ENCODE assay signal across 6 cellular contexts in genomic region chr2:236080412-236080811, GRCh38.
"Had no signal": no experiment of that assay in that cellular context is flagged by ENCODE, and none has a peak within 500 bp of the region (broad histone marks: within the 10 kb centered on the region; RNA-seq: fewer than 3 reads in every experiment).

No MANE protein-coding gene starts in this region.

- H3K27ac Mint-ChIP-seq: IgD-negative memory B cell had no signal

- H2AFZ ChIP-seq: GM23248 had no signal

- H3K27me3 Mint-ChIP-seq: IgD-negative memory B cell had no signal

- H3K4me3 ChIP-seq: GM23248 had no signal

- H3K36me3 Mint-ChIP-seq: IgD-negative memory B cell had no signal

- H3K4me1 Mint-ChIP-seq: IgD-negative memory B cell had no signal

- H3K27ac ChIP-seq: GM23248 had no signal

- H3K4me3 Mint-ChIP-seq: IgD-negative memory B cell had no signal

- DNase-seq: GM23248, GOT3, H7, HCEC 1CT, KG1 had no signal

- H3K9ac ChIP-seq: GM23248 had no signal
